In the genomic region with DNA sequence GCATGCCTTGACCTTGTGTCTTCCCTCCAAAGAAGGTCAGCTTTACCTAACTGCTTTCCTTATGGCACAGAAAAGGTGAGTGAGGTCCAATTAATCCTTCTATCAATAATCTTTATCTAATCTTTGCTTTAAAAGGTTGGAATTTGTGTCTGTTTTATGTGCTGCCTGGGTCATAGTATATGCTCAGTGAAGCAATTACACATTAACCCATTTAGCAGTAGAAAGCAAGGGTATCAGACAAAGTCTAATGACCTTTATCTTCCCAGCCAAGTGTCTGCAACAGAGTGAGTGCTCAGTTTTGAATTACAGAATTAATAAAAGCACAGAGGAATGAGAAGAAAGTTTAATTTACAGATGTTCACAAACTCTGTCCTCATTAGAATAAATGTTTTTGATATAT, we compare ENCODE assay signal across 7 cellular contexts. TPM values are rescaled to one million over a fixed set of nuclear protein-coding genes. Genes with fewer than 3 reads are reported as not detected.
"Had no signal": no experiment of that assay in that cellular context is flagged by ENCODE, and none has a peak within 500 bp of the region (broad histone marks: within the 10 kb centered on the region; RNA-seq: fewer than 3 reads in every experiment).

No MANE protein-coding gene starts in this region.

RNA-seq across cellular contexts. Expression of gene CLEC18C, which starts 52.4 kb away (rescaled TPM):
- total RNA-seq: dermis blood vessel endothelial cell, endothelial cell of umbilical vein, gastroesophageal sphincter, hepatocyte, left ventricle myocardium inferior had no signal
- polyA plus RNA-seq: endothelial cell of umbilical vein; hepatocyte; immature natural killer cell; naive thymus-derived CD4-positive, alpha-beta T cell had no signal
